13 cellular contexts compared by ENCODE assay signal in the genomic region with DNA sequence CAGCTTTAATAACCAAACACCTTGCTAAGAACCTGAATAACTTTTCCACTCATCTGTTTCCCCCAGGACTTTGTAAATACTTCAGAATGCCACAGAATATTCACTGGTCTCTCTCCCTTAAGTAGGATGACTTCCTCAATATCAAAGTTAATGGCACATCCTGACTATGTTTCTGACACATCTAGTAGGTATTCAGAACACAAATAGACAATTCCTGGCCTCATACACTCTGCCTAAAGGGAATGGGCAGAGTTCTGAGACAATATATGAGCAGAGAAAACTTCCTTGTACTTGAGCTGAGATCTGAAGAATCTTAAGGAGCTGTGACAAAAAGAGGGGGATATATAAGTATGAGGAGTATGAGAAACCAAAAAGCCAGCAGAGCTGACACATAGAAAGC. TPM values are rescaled to one million over a fixed set of nuclear protein-coding genes. Genes with fewer than 3 reads are reported as not detected.
DNase-seq lines count a peak whose midpoint lies in the region; ATAC-seq, FAIRE-seq and TF ChIP-seq lines count a peak whose summit lies in the region.
"Had no signal": no experiment of that assay in that cellular context is flagged by ENCODE, and none has a peak within 500 bp of the region (broad histone marks: within the 10 kb centered on the region; RNA-seq: fewer than 3 reads in every experiment).

No MANE protein-coding gene starts in this region.

- ATAC-seq in GM21528 (IDR thresholded peaks at IDR 0.05; ENCODE audit: low FRiP score, unreplicated experiment): no peak

- TF ChIP-seq POLR2A in H54 (IDR thresholded peaks at IDR 0.05; ENCODE audit: low read depth, low read length): no peak

- DNase-seq in A172 (ENCODE audit: low spot score): peak; percentile 38
- DNase-seq in H54 (ENCODE audit: insufficient read length, low spot score): peak; percentile 23
- DNase-seq in amniotic stem cell (lab: John Stamatoyannopoulos, UW): peak; percentile 20
- peak; percentile 49 for DNase-seq in hepatic stellate cell (ENCODE audit: low spot score)
- no peak for DNase-seq in mesenteric fat pad (ENCODE audit: low spot score)
- DNase-seq in inferior parietal cortex (ENCODE audit: extremely low spot score): no peak
- DNase-seq in UCSD-AML1 (lab: John Stamatoyannopoulos, UW; ENCODE audit: unreplicated experiment): no peak
- DNase-seq: activated CD4-positive, alpha-beta T cell treated with anti-CD3 and anti-CD28 coated beads, Interleukin-2, amount 50 U/mL, for 4 hours; activated gamma-delta T cell; BE2C; NCI-H1417 treated with DMSO at 0.1 percent for 48 hours; sigmoid colon had no signal

- FAIRE-seq in H54 (lab: Jason Lieb, UNC): peak; percentile 92

RNA-seq across cellular contexts. Expression of a gene that starts 34.8 kb away (rescaled TPM):
- 25.8 and 27.6 TPM in 2 replicates for total RNA-seq in A172 (2014; rRNA removed; shearing (Covaris generic))
- 21.6 TPM for total RNA-seq in mesenteric fat pad

Comparison
In these comparisons a context has a peak if more than half of its experiments do, and no peak if none do; other contexts are left out.
1. DNase-seq: peak in A172 (single experiment), H54 (single experiment), amniotic stem cell (single experiment) and hepatic stellate cell (single experiment); none in mesenteric fat pad (single experiment), inferior parietal cortex (single experiment) and UCSD-AML1 (single experiment).